In genomic region chrX:17474892-17475291, GRCh38 we compare ENCODE assay signal across 17 cellular contexts.
DNase-seq lines count a peak whose midpoint lies in the region; ATAC-seq, FAIRE-seq and TF ChIP-seq lines count a peak whose summit lies in the region.
"Had no signal": no experiment of that assay in that cellular context is flagged by ENCODE, and none has a peak within 500 bp of the region (broad histone marks: within the 10 kb centered on the region; RNA-seq: fewer than 3 reads in every experiment).

No MANE protein-coding gene starts in this region.

- H3K36me3 ChIP-seq in bronchial epithelial cell (ENCODE audit: control insufficient read depth, insufficient read depth, low read length) (no peaks in the 10 kb centered on the region), thyroid gland (no peaks in the 10 kb centered on the region)
- H3K36me3 ChIP-seq: esophagus squamous epithelium, stomach, vagina had no signal

- WGBS in thyroid gland, 2 donors, result 86 to 90% methylated on average over 2 of the region's 2 CpGs

- H3K27ac ChIP-seq in thyroid gland, result no peak overlapping the region
- no peak overlapping the region for H3K27ac ChIP-seq in caudate nucleus (ENCODE audit: low read depth, low read length)
- H3K27ac ChIP-seq: stomach, vagina had no signal

- H3K27me3 ChIP-seq in bronchial epithelial cell (ENCODE audit: control insufficient read depth, insufficient read depth, low read length), result no peaks in the 10 kb centered on the region
- H3K27me3 ChIP-seq in thyroid gland, result no peaks in the 10 kb centered on the region
- H3K27me3 ChIP-seq: esophagus squamous epithelium, stomach, vagina had no signal

- DNase-seq in AG10803 (ENCODE audit: low read depth) (peak; percentile 67), HS-5 (ENCODE audit: low read depth) (peak; percentile 49), bronchial epithelial cell (ENCODE audit: low read depth) (peak; percentile 44), omental fat pad (ENCODE audit: low spot score) (no peak), thyroid gland (no peak), caudate nucleus (lab: John Stamatoyannopoulos, UW) (no peak)
- DNase-seq: activated CD4-positive, alpha-beta T cell treated with anti-CD3 and anti-CD28 coated beads for 48 hours; activated naive CD4-positive, alpha-beta T cell treated with anti-CD3 and anti-CD28 coated beads for 36 hours; esophagus squamous epithelium; H7; hypothalamus; NCI-H1092; SHP77 treated with DMSO at 0.1 percent for 48 hours; stomach had no signal

- intact Hi-C loops in thyroid gland (cut with DNase I), result no loop called here

- H3K4me3 ChIP-seq in AG10803 (ENCODE audit: low read length), result no peak overlapping the region
- no peak overlapping the region for H3K4me3 ChIP-seq in bronchial epithelial cell (ENCODE audit: low read depth, low read length)
- no peak overlapping the region for H3K4me3 ChIP-seq in thyroid gland (replicated peaks in 1 of 3)
- H3K4me3 ChIP-seq: esophagus squamous epithelium, stomach, vagina had no signal

- H3K4me1 ChIP-seq in thyroid gland, result no peaks in the 10 kb centered on the region
- H3K4me1 ChIP-seq: esophagus squamous epithelium, vagina had no signal

- TF ChIP-seq CTCF in AG10803 (conservative IDR thresholded peaks at IDR 0.05; ENCODE audit: low read length), result no peak
- no peak for TF ChIP-seq CTCF in bronchial epithelial cell (IDR thresholded peaks at IDR 0.05; ENCODE audit: insufficient read depth, low read length, severe bottlenecking)
- TF ChIP-seq CTCF in omental fat pad (IDR thresholded peaks at IDR 0.05), result no peak
- TF ChIP-seq CTCF in thyroid gland (IDR thresholded peaks at IDR 0.05), result no peak

- no peaks in the 10 kb centered on the region for H3K9me3 ChIP-seq in thyroid gland
- H3K9me3 ChIP-seq: esophagus squamous epithelium, vagina had no signal

- peak; percentile 57 for ATAC-seq in omental fat pad (ENCODE audit: low FRiP score)
- ATAC-seq in GM18868 (IDR thresholded peaks at IDR 0.05; ENCODE audit: unreplicated experiment), result no peak
- no peak for ATAC-seq in GM21367 (IDR thresholded peaks at IDR 0.05; ENCODE audit: unreplicated experiment)

- FAIRE-seq in bronchial epithelial cell (lab: Jason Lieb, UNC), result no peak

- TF ChIP-seq POLR2A in thyroid gland (IDR thresholded peaks at IDR 0.05), result no peak

Comparison
In these comparisons a context has a peak if more than half of its experiments do, and no peak if none do; other contexts are left out.
1. DNase-seq: peak in AG10803 (single experiment), HS-5 (single experiment) and bronchial epithelial cell (single experiment); none in omental fat pad (single experiment), thyroid gland (0 of 2) and caudate nucleus (0 of 61).